ENCODE assay signal across 8 cellular contexts in genomic region chr11:67884075-67884733, GRCh38.
DNase-seq lines count a peak whose midpoint lies in the region; ATAC-seq and TF ChIP-seq lines count a peak whose summit lies in the region.
"Not testable (repeated sequence)": the region's sequence is repeated elsewhere in the genome, so short reads cannot be mapped to it uniquely, and the experiment has no call there.

No MANE protein-coding gene starts in this region.

- not testable (repeated sequence) for TF ChIP-seq EP300 in stomach (IDR thresholded peaks at IDR 0.05)

- H3K27me3 ChIP-seq in CD4-positive, alpha-beta memory T cell (ENCODE audit: insufficient read depth, low read length); heart left ventricle: not testable (repeated sequence)
- peaks cover 0 to 13% (median 0%) of the 10 kb centered on the region in 3 donors for H3K27me3 ChIP-seq in stomach

- H3K9me3 Mint-ChIP-seq in CD4-positive, alpha-beta memory T cell; MCF 10A (ENCODE audit: unreplicated experiment); natural killer cell treated with Interleukin-12 subunit alpha and Interleukin-12 subunit beta and Interleukin-15 and Interleukin-18, amount 100 ng/mL, for 72 hours: not testable (repeated sequence)

- POLR2A ChIA-PET in CD4-positive, alpha-beta memory T cell (lab: Charles Lee; ENCODE audit: partially characterized antibody), result interaction anchor here (0.8 to 2.5 kb wide), 7 partner anchors 34 to 1791 kb away, joined by 3 to 7 read pairs (median 4); partner anchors contain the start of gene LTO1
- POLR2A ChIA-PET in MCF 10A (lab: Yijun Ruan, JAX), result not testable (repeated sequence)

- H3K27ac Mint-ChIP-seq in CD4-positive, alpha-beta memory T cell, result peak overlapping the region; percentile 96 to 100 (median 99)
- not testable (repeated sequence) for H3K27ac Mint-ChIP-seq in MCF 10A (ENCODE audit: low read depth, unreplicated experiment)
- peak overlapping the region in 1 of 2 donors; percentile 21 for H3K27ac Mint-ChIP-seq in natural killer cell treated with Interleukin-12 subunit alpha and Interleukin-12 subunit beta and Interleukin-15 and Interleukin-18, amount 100 ng/mL, for 72 hours

- WGBS in heart left ventricle, 4 donors, result 41 to 61% (median 52%) methylated on average over 13 of the region's 13 CpGs
- 26 to 54% (median 45%) methylated on average over 13 of the region's 13 CpGs for WGBS in stomach, 5 donors

- CTCF ChIA-PET in CD4-positive, alpha-beta memory T cell (lab: Charles Lee; ENCODE audit: partially characterized antibody), result interaction anchor here (3.2 kb wide), 1 partner anchor 71 kb away, joined by 20 read pairs; no protein-coding TSS in a partner anchor
- CTCF ChIA-PET in MCF 10A (lab: Yijun Ruan, JAX), result not testable (repeated sequence)

- H3K36me3 Mint-ChIP-seq in CD4-positive, alpha-beta memory T cell, result peaks cover 13 to 18% of the 10 kb centered on the region in 2 donors
- not testable (repeated sequence) for H3K36me3 Mint-ChIP-seq in MCF 10A (ENCODE audit: insufficient read depth, unreplicated experiment); natural killer cell treated with Interleukin-12 subunit alpha and Interleukin-12 subunit beta and Interleukin-15 and Interleukin-18, amount 100 ng/mL, for 72 hours

- not testable (repeated sequence) for ATAC-seq in heart left ventricle; natural killer cell treated with Interleukin-12 subunit alpha and Interleukin-12 subunit beta and Interleukin-15 and Interleukin-18, amount 100 ng/mL, for 72 hours

- BruUV-seq in MCF 10A (replicated peaks; lab: Mats Ljungman, UMichigan), result not testable (repeated sequence)

- TF ChIP-seq POLR2A in heart left ventricle (IDR thresholded peaks at IDR 0.05); stomach (IDR thresholded peaks at IDR 0.05): not testable (repeated sequence)

- peak overlapping the region; percentile 91 to 97 (median 95) for H3K4me3 Mint-ChIP-seq in CD4-positive, alpha-beta memory T cell
- peak overlapping the region; percentile 68 for H3K4me3 Mint-ChIP-seq in MCF 10A (ENCODE audit: unreplicated experiment)
- H3K4me3 Mint-ChIP-seq in natural killer cell treated with Interleukin-12 subunit alpha and Interleukin-12 subunit beta and Interleukin-15 and Interleukin-18, amount 100 ng/mL, for 72 hours, result peak overlapping the region; percentile 26

- not testable (repeated sequence) for TF ChIP-seq CTCF in MCF 10A (IDR thresholded peaks at IDR 0.05; ENCODE audit: unreplicated experiment); heart left ventricle (IDR thresholded peaks at IDR 0.05); stomach (IDR thresholded peaks at IDR 0.05)

- peak; percentile 48 to 75 (median 69) for DNase-seq in CD4-positive, alpha-beta memory T cell
- DNase-seq in NOMO-1 treated with DMSO at 0.1 percent for 48 hours (lab: John Stamatoyannopoulos, UW; ENCODE audit: unreplicated experiment), result peak; percentile 4
- DNase-seq in activated CD4-positive, alpha-beta T cell treated with anti-CD3 and anti-CD28 coated beads, Interleukin-2, amount 50 U/mL, for 1 hour, result peak; percentile 8
- DNase-seq in activated effector memory CD4-positive, alpha-beta T cell treated with anti-CD3 and anti-CD28 coated beads, Interleukin-2, amount 50 U/mL, for 16 hours, result peak; percentile 71
- not testable (repeated sequence) for DNase-seq in MCF 10A (ENCODE audit: unreplicated experiment); heart left ventricle; natural killer cell treated with Interleukin-12 subunit alpha and Interleukin-12 subunit beta and Interleukin-15 and Interleukin-18, amount 100 ng/mL, for 72 hours (ENCODE audit: low spot score); stomach

- peaks cover 29 to 54% (median 33%) of the 10 kb centered on the region in 4 donors for H3K4me1 Mint-ChIP-seq in CD4-positive, alpha-beta memory T cell
- H3K4me1 Mint-ChIP-seq in MCF 10A (ENCODE audit: insufficient read depth, unreplicated experiment); natural killer cell treated with Interleukin-12 subunit alpha and Interleukin-12 subunit beta and Interleukin-15 and Interleukin-18, amount 100 ng/mL, for 72 hours (ENCODE audit: low read depth in 2 of 2): not testable (repeated sequence)

- peak overlapping the region; percentile 52 to 57 for H3K4me3 ChIP-seq in CD4-positive, alpha-beta memory T cell (ENCODE audit: low read length in 2 of 2)
- peak overlapping the region in 9 of 12 donors; percentile 24 to 47 (median 35) for H3K4me3 ChIP-seq in heart left ventricle
- peak overlapping the region; percentile 1 to 29 (median 17) for H3K4me3 ChIP-seq in stomach

- not testable (repeated sequence) for H3K27me3 Mint-ChIP-seq in CD4-positive, alpha-beta memory T cell
- peaks cover 69% of the 10 kb centered on the region for H3K27me3 Mint-ChIP-seq in MCF 10A (ENCODE audit: insufficient read depth, unreplicated experiment)
- H3K27me3 Mint-ChIP-seq in natural killer cell treated with Interleukin-12 subunit alpha and Interleukin-12 subunit beta and Interleukin-15 and Interleukin-18, amount 100 ng/mL, for 72 hours, result peaks cover 28 to 32% of the 10 kb centered on the region in 2 donors

- intact Hi-C loops in CD4-positive, alpha-beta memory T cell (cut with micrococcal nuclease), result loop anchor here (2.0 kb wide), 1 partner anchor 71 kb away; no protein-coding TSS in a partner anchor
- intact Hi-C loops in MCF 10A (cut with micrococcal nuclease); heart left ventricle (cut with DNase I); stomach (cut with DNase I; ENCODE audit: low total_unique reads): not testable (repeated sequence)

- peaks cover 23% of the 10 kb centered on the region for H3K4me1 ChIP-seq in CD4-positive, alpha-beta memory T cell (ENCODE audit: insufficient read depth, low read length)
- not testable (repeated sequence) for H3K4me1 ChIP-seq in heart left ventricle
- peaks cover 0 to 18% (median 6%) of the 10 kb centered on the region in 4 donors for H3K4me1 ChIP-seq in stomach

- peak overlapping the region; percentile 74 for H3K27ac ChIP-seq in CD4-positive, alpha-beta memory T cell (ENCODE audit: low read depth, low read length)
- peak overlapping the region in 1 of 12 donors; percentile 27 for H3K27ac ChIP-seq in heart left ventricle
- H3K27ac ChIP-seq in stomach, result peak overlapping the region in 1 of 5 donors; percentile 39

- not testable (repeated sequence) for H3K36me3 ChIP-seq in CD4-positive, alpha-beta memory T cell (ENCODE audit: insufficient read depth, low read length); heart left ventricle; stomach

- not testable (repeated sequence) for H3K9me3 ChIP-seq in CD4-positive, alpha-beta memory T cell (ENCODE audit: control insufficient read depth in 1 of 2, low read length in 2 of 2); heart left ventricle; stomach

Comparison
In these comparisons a context has a peak if more than half of its experiments do, and no peak if none do; other contexts are left out.
1. H3K4me3 Mint-ChIP-seq: peak in every context shown above with its lines; median percentile 95 in CD4-positive, alpha-beta memory T cell; 68 in MCF 10A; 26 in natural killer cell treated with Interleukin-12 subunit alpha and Interleukin-12 subunit beta and Interleukin-15 and Interleukin-18, amount 100 ng/mL, for 72 hours.